ENCODE assay signal across 8 cellular contexts in the genomic region with DNA sequence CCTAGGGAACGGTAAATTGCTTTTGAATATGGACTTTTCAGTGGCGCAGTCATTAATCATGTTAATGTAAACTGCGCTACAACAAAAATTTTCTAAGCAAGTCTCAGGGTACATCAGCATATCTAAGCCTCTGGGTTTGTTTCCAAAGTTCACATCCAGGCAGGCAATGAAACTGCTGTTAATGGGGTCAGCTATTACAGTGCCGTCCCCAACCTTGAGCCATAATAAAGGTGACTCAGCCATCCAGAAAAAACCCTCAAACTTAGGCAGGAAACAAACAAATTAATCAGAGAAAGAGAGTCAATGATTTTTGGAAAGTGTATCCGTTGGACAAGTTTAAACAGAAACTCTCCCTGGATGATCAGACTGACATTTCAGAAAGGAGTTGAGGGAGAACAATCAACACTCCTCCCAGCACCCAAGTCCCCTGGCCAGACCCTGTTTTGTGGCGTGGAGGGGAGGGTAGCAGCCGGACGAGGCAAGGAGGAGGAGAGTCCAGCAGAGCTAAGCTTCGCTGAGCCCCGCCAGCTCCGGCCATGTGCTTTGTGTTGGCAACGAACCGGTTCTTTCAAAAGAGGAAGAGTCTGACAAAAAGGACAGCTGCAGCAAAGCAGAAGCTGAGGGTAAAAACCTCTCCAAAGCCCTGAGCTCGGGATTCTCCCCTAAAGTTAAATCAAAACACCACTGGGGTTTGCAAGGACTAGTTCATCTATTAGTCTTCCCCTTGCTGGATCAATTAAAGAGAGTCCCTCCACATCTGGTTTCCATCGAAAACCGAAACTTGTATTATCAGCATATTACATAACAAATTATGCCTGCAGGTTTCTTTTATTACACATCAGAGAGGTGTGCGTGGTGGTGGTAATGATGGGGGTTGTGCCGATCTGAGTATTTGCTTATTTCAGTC. TPM values are rescaled to one million over a fixed set of nuclear protein-coding genes. Genes with fewer than 3 reads are reported as not detected.
DNase-seq lines count a peak whose midpoint lies in the region; ATAC-seq and TF ChIP-seq lines count a peak whose summit lies in the region.

No MANE protein-coding gene starts in this region.

- no TSS peak for BruUV-seq in PC-9 (replicated peaks; lab: Mats Ljungman, UMichigan)

- H3K4me1 ChIP-seq in endodermal cell (ENCODE audit: control insufficient read depth, insufficient read depth, low read length) (peaks cover 26% of the 10 kb centered on the region), PC-9 (replicated peaks; ENCODE audit: insufficient read depth) (peaks cover 32% of the 10 kb centered on the region)

- CTCF ChIA-PET in PC-9 (lab: Charles Lee), result interaction anchor here (0.6 to 1.0 kb wide), 3 partner anchors 9 to 128 kb away, joined by 3 to 8 read pairs (median 3); no protein-coding TSS in a partner anchor

- peaks cover 63% of the 10 kb centered on the region for H3K4me1 Mint-ChIP-seq in endodermal cell

- WGBS in endodermal cell (ENCODE audit: insufficient coverage in 1 of 2, insufficient read length in 1 of 2), 2 experiments, result 52 to 55% methylated on average over 11 to 16 of the region's 18 CpGs

- H3K9ac ChIP-seq in endodermal cell (ENCODE audit: extremely low read depth, low read length, poor library complexity, severe bottlenecking), result no peak overlapping the region

- peaks cover 20% of the 10 kb centered on the region for H3K79me2 ChIP-seq in PC-9 (ENCODE audit: low read depth)

- POLR2A ChIA-PET in PC-9 (lab: Charles Lee; ENCODE audit: unreplicated experiment), result interaction anchor here (0.7 to 1.0 kb wide), 2 partner anchors 18 to 51 kb away, joined by 5 to 6 read pairs; partner anchors contain the start of gene EEF1AKMT2

- H3K9me3 ChIP-seq in endodermal cell (ENCODE audit: control insufficient read depth, low read length), result no peaks in the 10 kb centered on the region
- H3K9me3 ChIP-seq in PC-9 (ENCODE audit: insufficient read depth, low read depth), result no peaks in the 10 kb centered on the region

- in situ Hi-C loops in GM13977 (cut with MboI; ENCODE audit: low pct_unique_long_range_greater_than_20kb, low sequenced_read_pairs, unreplicated experiment), result loop anchor here (10.0 kb wide), 1 partner anchor 196 kb away; no protein-coding TSS in a partner anchor

- H3K27ac Mint-ChIP-seq in endodermal cell, result no peak overlapping the region

- no peaks in the 10 kb centered on the region for H3K9me2 ChIP-seq in PC-9 (ENCODE audit: insufficient read depth)

- H3K27ac ChIP-seq in endodermal cell (ENCODE audit: low read depth, low read length), result no peak overlapping the region
- no peak overlapping the region for H3K27ac ChIP-seq in PC-9

- TF ChIP-seq CTCF in GM13977 (IDR thresholded peaks at IDR 0.05; ENCODE audit: extremely low read depth, insufficient read depth, missing control alignments) (no peak), endodermal cell (conservative IDR thresholded peaks at IDR 0.05) (no peak), PC-9 (conservative IDR thresholded peaks at IDR 0.05) (no peak)

- H3K9me3 Mint-ChIP-seq in endodermal cell, result no peaks in the 10 kb centered on the region

- H3F3A ChIP-seq in PC-9 (ENCODE audit: insufficient read depth, low read depth), result peaks cover 10% of the 10 kb centered on the region

- H3K36me3 ChIP-seq in endodermal cell (ENCODE audit: control insufficient read depth, insufficient read depth, low read length) (no peaks in the 10 kb centered on the region), PC-9 (ENCODE audit: low read depth) (no peaks in the 10 kb centered on the region)

- no peaks in the 10 kb centered on the region for H3K36me3 Mint-ChIP-seq in endodermal cell (ENCODE audit: low read depth)

- DNase-seq in GM13977 (ENCODE audit: low spot score), result peak; percentile 79
- DNase-seq in RPMI8226, result peak; percentile 77
- DNase-seq in endodermal cell, result peak; percentile 69
- peak; percentile 78 for DNase-seq in myocyte (ENCODE audit: low read depth)
- DNase-seq in PC-9, result no peak
- no peak for DNase-seq in HPDE6-E6E7 (ENCODE audit: extremely low spot score)
- no peak for DNase-seq in effector CD4-positive, alpha-beta T cell

- no peaks in the 10 kb centered on the region for H3K27me3 Mint-ChIP-seq in endodermal cell (ENCODE audit: insufficient read depth)

- H4K20me1 ChIP-seq in PC-9 (ENCODE audit: insufficient read depth), result peaks cover 5% of the 10 kb centered on the region

- intact Hi-C loops in PC-9 (cut with micrococcal nuclease; ENCODE audit: unreplicated experiment), result loop anchor here (1.0 to 10.0 kb wide), 6 partner anchors 52 to 1158 kb away; partner anchors contain the start of genes EEF1AKMT2 and OAT

- H3K4me2 ChIP-seq in PC-9, result no peak overlapping the region

- no peak overlapping the region for H2AFZ ChIP-seq in PC-9

- H3K4me3 ChIP-seq in endodermal cell (ENCODE audit: low read length) (no peak overlapping the region), PC-9 (no peak overlapping the region)

- peak; percentile 14 for ATAC-seq in HG02623 (IDR thresholded peaks at IDR 0.05; ENCODE audit: unreplicated experiment)

- H3K27me3 ChIP-seq in endodermal cell (ENCODE audit: control insufficient read depth, insufficient read depth, low read length, poor library complexity, severe bottlenecking), result no peaks in the 10 kb centered on the region
- no peaks in the 10 kb centered on the region for H3K27me3 ChIP-seq in PC-9 (ENCODE audit: insufficient read depth, low read depth)

- peak overlapping the region; percentile 19 for H3K4me3 Mint-ChIP-seq in endodermal cell

RNA-seq across cellular contexts. Expression of gene FAM53B, which starts 3.6 kb away (rescaled TPM):
- total RNA-seq in endodermal cell (10 to 100 TPM; 19.3 to 22.6 TPM), myocyte (28.3 and 28.7 TPM in 2 replicates), PC-9 (2021) (9.0 and 9.8 TPM in 2 replicates)
- 21.4 TPM for polyA plus RNA-seq in endodermal cell (2013, experiment 1 of 2)
- polyA plus RNA-seq in endodermal cell (2013, experiment 2 of 2), result 20.2 TPM
- 14.8 TPM for polyA plus RNA-seq in myocyte (2012)

RNA-seq across cellular contexts. Expression of gene EEF1AKMT2, which starts 51.1 kb away (rescaled TPM):
- total RNA-seq in endodermal cell (10 to 100 TPM; 22.2 to 25.9 TPM), myocyte (13.0 and 18.3 TPM in 2 replicates), PC-9 (2021) (16.4 and 18.4 TPM in 2 replicates)
- polyA plus RNA-seq in endodermal cell (2013, experiment 1 of 2), result 37.1 TPM
- polyA plus RNA-seq in endodermal cell (2013, experiment 2 of 2), result 39.4 TPM
- polyA plus RNA-seq in myocyte (2012), result 12.2 TPM

Comparison
In these comparisons a context has a peak if more than half of its experiments do, and no peak if none do; other contexts are left out.
1. DNase-seq: peak in GM13977 (single experiment), RPMI8226 (single experiment), endodermal cell (single experiment) and myocyte (single experiment); none in PC-9 (0 of 2), HPDE6-E6E7 (single experiment) and effector CD4-positive, alpha-beta T cell (single experiment).